ENCODE assay signal across 12 cellular contexts in the genomic region with DNA sequence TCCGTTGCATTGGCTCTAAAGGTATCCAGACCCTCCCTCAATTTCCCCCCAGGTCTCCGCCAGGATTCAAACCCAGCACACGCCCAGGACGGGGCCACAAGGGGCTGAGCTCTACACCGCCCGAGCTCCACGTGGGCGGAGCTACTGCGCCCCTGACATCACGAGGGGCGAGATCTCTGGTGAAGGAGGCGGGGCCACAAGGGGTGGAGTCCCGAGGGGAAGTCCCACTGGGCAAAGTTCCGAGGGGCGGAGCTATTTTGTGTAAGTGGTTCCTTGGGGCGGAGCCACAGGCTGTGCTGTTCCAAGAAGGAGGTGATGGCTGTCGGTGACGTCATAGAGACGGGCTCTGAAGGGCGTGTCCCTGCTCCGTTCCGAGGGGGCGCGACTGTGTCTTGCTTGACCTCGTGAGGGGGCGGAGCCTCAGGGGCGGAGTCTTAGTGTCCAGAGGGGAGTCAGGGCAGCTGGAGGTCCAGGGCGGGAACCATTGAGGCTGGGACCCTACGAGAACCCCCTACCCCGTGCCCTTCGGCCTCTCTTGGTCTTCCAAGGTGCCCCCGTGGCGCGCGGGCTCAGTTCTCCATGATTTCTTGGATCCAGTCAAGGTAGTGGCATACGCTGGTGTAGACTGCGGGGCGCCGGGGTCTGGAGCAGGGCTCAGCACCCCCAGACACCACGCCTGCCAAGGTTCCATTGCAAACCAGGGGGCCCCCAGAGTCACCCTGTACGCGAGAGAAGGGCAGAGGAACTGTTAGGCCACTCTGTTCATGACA. TPM values are rescaled to one million over a fixed set of nuclear protein-coding genes. Genes with fewer than 3 reads are reported as not detected.
DNase-seq lines count a peak whose midpoint lies in the region; ATAC-seq, FAIRE-seq and TF ChIP-seq lines count a peak whose summit lies in the region.
"Had no signal": no experiment of that assay in that cellular context is flagged by ENCODE, and none has a peak within 500 bp of the region (broad histone marks: within the 10 kb centered on the region; RNA-seq: fewer than 3 reads in every experiment).

No MANE protein-coding gene starts in this region.

- H3K27ac ChIP-seq in K562 (ENCODE audit: extremely low read depth, low read depth, low read length) (peak overlapping the region; percentile 53; the same call in 1 of the 3 replicates), neural progenitor cell (no peak overlapping the region)
- H3K27ac ChIP-seq: coronary artery had no signal

- CTCF ChIA-PET in K562 (lab: Yijun Ruan, JAX; ENCODE audit: low intra/inter-chr PET ratio), result no interaction called here

- H3K36me3 Mint-ChIP-seq in neural progenitor cell, result no peaks in the 10 kb centered on the region

- DNase-seq in NCI-H1417 (lab: John Stamatoyannopoulos, UW), result peak in 2 of 3 experiments; percentile 9 to 14
- DNase-seq in NCI-H1417 treated with DMSO at 0.1 percent for 48 hours (lab: John Stamatoyannopoulos, UW), result no peak
- peak; percentile 2 for DNase-seq in LHCN-M2 (ENCODE audit: low read depth)
- peak; percentile 97 to 99 (median 98) for DNase-seq in K562 (ENCODE audit: extremely low read depth in 1 of 4, low spot score in 3 of 4)
- peak; percentile 74 for DNase-seq in neural progenitor cell (ENCODE audit: low spot score)
- no peak for DNase-seq in H54 (ENCODE audit: insufficient read length, low spot score)
- no peak for DNase-seq in GOT3 (lab: John Stamatoyannopoulos, UW)
- no peak for DNase-seq in Ammon's horn (ENCODE audit: low spot score)
- DNase-seq: T-helper 17 cell had no signal

- TF ChIP-seq CTCF in K562 (IDR thresholded peaks at IDR 0.05 in 2 of 3, conservative IDR thresholded peaks at IDR 0.05 in 1 of 3; ENCODE audit: insufficient read depth in 2 of 3, low read depth in 1 of 3, low read length in 3 of 3) (no peak), neural progenitor cell (IDR thresholded peaks at IDR 0.05) (no peak)

- H3K4me3 ChIP-seq in K562, result peak overlapping the region; percentile 26
- H3K4me3 ChIP-seq in neural progenitor cell, result no peak overlapping the region
- H3K4me3 ChIP-seq: coronary artery had no signal

- H3K4me2 ChIP-seq in K562 (ENCODE audit: insufficient read depth, low read length) (peak overlapping the region; percentile 88), neural progenitor cell (no peak overlapping the region)

- POLR2A ChIA-PET in K562 (lab: Yijun Ruan, JAX), result interaction anchor here (0.6 to 1.8 kb wide), 6 partner anchors 9 to 199 kb away, joined by 3 to 11 read pairs (median 4); partner anchors contain the start of gene CTU1

- ATAC-seq in K562, result peak; percentile 98
- ATAC-seq: T-helper 17 cell had no signal

- BruUV-seq in K562 (replicated peaks; lab: Mats Ljungman, UMichigan), result no TSS peak

- FAIRE-seq in K562 (lab: Jason Lieb, UNC), result peak; percentile 100
- FAIRE-seq in H54 (lab: Jason Lieb, UNC), result no peak
- FAIRE-seq: A204.1 had no signal

- no peaks in the 10 kb centered on the region for H3K79me2 ChIP-seq in K562 (ENCODE audit: control insufficient read depth, insufficient read depth, low read length)
- H3K79me2 ChIP-seq in neural progenitor cell (ENCODE audit: low read depth), result no peaks in the 10 kb centered on the region

- H4K20me1 ChIP-seq in K562 (replicated peaks; ENCODE audit: control insufficient read depth, insufficient read depth, low read length), result no peaks in the 10 kb centered on the region
- no peaks in the 10 kb centered on the region for H4K20me1 ChIP-seq in neural progenitor cell (ENCODE audit: low read depth)

- no peak overlapping the region for H3K4me3 Mint-ChIP-seq in neural progenitor cell
- H3K4me3 Mint-ChIP-seq: T-helper 17 cell had no signal

- H3K36me3 ChIP-seq in K562 (ENCODE audit: control insufficient read depth, insufficient read depth, low read length) (no peaks in the 10 kb centered on the region), neural progenitor cell (no peaks in the 10 kb centered on the region)

- 28% methylated on average over 42 of the region's 42 CpGs for WGBS in K562 (ENCODE audit: insufficient coverage, low coverage, missing lambda C conversion rate)

- TF ChIP-seq EP300 in K562 (IDR thresholded peaks at IDR 0.05; ENCODE audit: low read length), result no peak

- no peaks in the 10 kb centered on the region for H3F3A ChIP-seq in neural progenitor cell (ENCODE audit: low read depth)

- peak overlapping the region; percentile 53 to 87; a peak in 3 of 4 replicates for H3K9ac ChIP-seq in K562 (ENCODE audit: insufficient read depth in 1 of 2, low read depth in 2 of 2, low read length in 2 of 2)
- H3K9ac ChIP-seq in neural progenitor cell, result no peak overlapping the region

- H3K9me3 ChIP-seq in K562 (replicated peaks; ENCODE audit: control insufficient read depth, insufficient read depth, low read depth, low read length) (no peaks in the 10 kb centered on the region), neural progenitor cell (ENCODE audit: low read depth) (no peaks in the 10 kb centered on the region)

- H3K27ac Mint-ChIP-seq in neural progenitor cell, result no peak overlapping the region
- H3K27ac Mint-ChIP-seq: T-helper 17 cell had no signal

- TF ChIP-seq RAD21 in K562 (CRISPR knock-in tag; conservative IDR thresholded peaks at IDR 0.05 in 1 of 2, IDR thresholded peaks at IDR 0.05 in 1 of 2), result no peak

- peaks cover 19% of the 10 kb centered on the region for H3K27me3 Mint-ChIP-seq in neural progenitor cell (ENCODE audit: insufficient read depth, low read depth)

- H3K4me1 ChIP-seq in K562 (replicated peaks in 1 of 2; ENCODE audit: control insufficient read depth in 2 of 2, insufficient read depth in 2 of 2, low read length in 2 of 2), result peaks cover 19 to 32% of the 10 kb centered on the region in 2 experiments; a peak in 4 of 5 replicates
- peaks cover 11% of the 10 kb centered on the region for H3K4me1 ChIP-seq in neural progenitor cell

- no peaks in the 10 kb centered on the region for H3K9me1 ChIP-seq in K562 (ENCODE audit: control insufficient read depth, insufficient read depth, low read length)

- peak; percentile 60 for TF ChIP-seq POLR2A in K562 (conservative IDR thresholded peaks at IDR 0.05)
- no peak for TF ChIP-seq POLR2A in H54 (IDR thresholded peaks at IDR 0.05; ENCODE audit: low read depth, low read length)

- H3K27me3 ChIP-seq in K562 (ENCODE audit: control insufficient read depth in 2 of 2, insufficient read depth in 2 of 2, low read length in 2 of 2) (peaks cover 0 to 8% of the 10 kb centered on the region in 2 experiments; a peak in 2 of 5 replicates), neural progenitor cell (peaks cover 33% of the 10 kb centered on the region)

- H3K4me1 Mint-ChIP-seq in neural progenitor cell, result peaks cover 17% of the 10 kb centered on the region

- peak overlapping the region; percentile 97 for H2AFZ ChIP-seq in K562 (ENCODE audit: low read depth, low read length)
- no peak overlapping the region for H2AFZ ChIP-seq in neural progenitor cell (replicated peaks)

- intact Hi-C loops in K562 (cut with micrococcal nuclease), result no loop called here

- H3K9me3 Mint-ChIP-seq in neural progenitor cell, result no peaks in the 10 kb centered on the region

- in situ Hi-C loops in K562 (cut with MboI), result no loop called here

RNA-seq across cellular contexts. Expression of gene KLK8, which starts 1.3 kb away (rescaled TPM):
- total RNA-seq in LHCN-M2 (2014; rRNA removed) (not detected in 2 replicates), K562 (2014; rRNA removed) (0.45 TPM in 1 of 2 replicates, not detected in the other), K562 (2014; rRNA removed; fragmentation: Illumina TruSeq; extraction: Trizol) (0.40 TPM in 1 of 2 replicates, not detected in the other), K562 (2015; rRNA removed; fragmentation: Illumina TruSeq; extraction: Trizol) (0.41 and 0.76 TPM in 2 replicates), K562 (2021) (1.4 TPM in 2 replicates), neural progenitor cell (ENCODE audit: low replicate concordance) (0.46 TPM in 1 of 2 replicates, not detected in the other)
- polyA plus RNA-seq in LHCN-M2 (2012), result not detected
- total RNA-seq in K562 (2011; cell fraction: chromatin; rRNA removed; ENCODE audit: low replicate concordance), result 0.93 TPM in 1 of 2 replicates, not detected in the other
- 0.66 and 2.2 TPM in 2 replicates for total RNA-seq in K562 (2011; cell fraction: nucleolus; rRNA removed)
- 1.2 and 3.7 TPM in 2 replicates for total RNA-seq in K562 (2011; cell fraction: nucleoplasm; rRNA removed)
- polyA plus RNA-seq in K562 (2011; rRNA removed) (0.62 and 0.79 TPM in 2 replicates), K562 (2014; fragmentation: Illumina TruSeq; extraction: Trizol) (0.44 and 0.49 TPM in 2 replicates), K562 (2014; fragmentation: Nextera tagmentation; extraction: Ambion mirVana) (1 to 10 TPM in 1 of 2 experiments, under 1 TPM in 1; 0.37 to 1.7 TPM), K562 (2014; rRNA removed) (1.1 and 1.4 TPM in 2 replicates)
- polyA plus RNA-seq in K562 (2011; cell fraction: cytosol; rRNA removed), result 0.65 and 1.9 TPM in 2 replicates
- 0.72 and 2.0 TPM in 2 replicates for polyA plus RNA-seq in K562 (2011; cell fraction: nucleus; rRNA removed)
- 1.6 and 3.0 TPM in 2 replicates for polyA plus RNA-seq in K562 (2012)
- polyA minus RNA-seq in K562 (2011; rRNA and poly(A)+ RNA removed), result not detected in 2 replicates
- polyA minus RNA-seq in K562 (2011; cell fraction: cytosol; rRNA and poly(A)+ RNA removed), result not detected in 2 replicates
- 0.67 TPM in 1 of 2 replicates, not detected in the other for polyA minus RNA-seq in K562 (2011; cell fraction: nucleus; rRNA and poly(A)+ RNA removed)
- total RNA-seq: mononuclear cell, T-helper 17 cell had no signal

RNA-seq across cellular contexts. Expression of gene KLK10, which starts 16.8 kb away (rescaled TPM):
- total RNA-seq in LHCN-M2 (2014; rRNA removed) (not detected in 2 replicates), K562 (2014; rRNA removed) (not detected in 2 replicates), K562 (2014; rRNA removed; fragmentation: Illumina TruSeq; extraction: Trizol) (not detected in 2 replicates), K562 (2015; rRNA removed; fragmentation: Illumina TruSeq; extraction: Trizol) (not detected in 2 replicates), K562 (2021) (0.11 TPM in 1 of 2 replicates, not detected in the other), neural progenitor cell (ENCODE audit: low replicate concordance) (1.9 TPM in 1 of 2 replicates, not detected in the other)
- polyA plus RNA-seq in LHCN-M2 (2012), result not detected
- not detected in 2 replicates for total RNA-seq in K562 (2011; cell fraction: chromatin; rRNA removed; ENCODE audit: low replicate concordance)
- total RNA-seq in K562 (2011; cell fraction: nucleolus; rRNA removed), result not detected in 2 replicates
- total RNA-seq in K562 (2011; cell fraction: nucleoplasm; rRNA removed), result 0.46 TPM in 1 of 2 replicates, not detected in the other
- polyA plus RNA-seq in K562 (2011; rRNA removed) (not detected in 2 replicates), K562 (2014; fragmentation: Illumina TruSeq; extraction: Trizol) (not detected in 2 replicates), K562 (2014; fragmentation: Nextera tagmentation; extraction: Ambion mirVana) (not detected), K562 (2014; rRNA removed) (not detected in 2 replicates)
- polyA plus RNA-seq in K562 (2011; cell fraction: cytosol; rRNA removed), result 0.18 TPM in 1 of 2 replicates, not detected in the other
- polyA plus RNA-seq in K562 (2011; cell fraction: nucleus; rRNA removed), result not detected in 2 replicates
- polyA plus RNA-seq in K562 (2012), result 0.03 and 0.08 TPM in 2 replicates
- polyA minus RNA-seq in K562 (2011; rRNA and poly(A)+ RNA removed), result not detected in 2 replicates
- polyA minus RNA-seq in K562 (2011; cell fraction: cytosol; rRNA and poly(A)+ RNA removed), result not detected in 2 replicates
- not detected in 2 replicates for polyA minus RNA-seq in K562 (2011; cell fraction: nucleus; rRNA and poly(A)+ RNA removed)
- total RNA-seq: mononuclear cell, T-helper 17 cell had no signal

RNA-seq across cellular contexts. Expression of gene KLK7, which starts 19.0 kb away (rescaled TPM):
- total RNA-seq in LHCN-M2 (2014; rRNA removed), result not detected in 2 replicates
- polyA plus RNA-seq in LHCN-M2 (2012), result not detected
- not detected in 2 replicates for total RNA-seq in K562 (2011; cell fraction: chromatin; rRNA removed; ENCODE audit: low replicate concordance)
- total RNA-seq in K562 (2011; cell fraction: nucleolus; rRNA removed), result not detected in 2 replicates
- not detected in 2 replicates for total RNA-seq in K562 (2011; cell fraction: nucleoplasm; rRNA removed)
- total RNA-seq in K562 (2014; rRNA removed), result not detected in 2 replicates
- total RNA-seq in K562 (2014; rRNA removed; fragmentation: Illumina TruSeq; extraction: Trizol), result not detected in 2 replicates
- total RNA-seq in K562 (2015; rRNA removed; fragmentation: Illumina TruSeq; extraction: Trizol), result not detected in 2 replicates
- not detected in 2 replicates for total RNA-seq in K562 (2021)
- not detected in 2 replicates for polyA plus RNA-seq in K562 (2011; rRNA removed)
- 0.06 TPM in 1 of 2 replicates, not detected in the other for polyA plus RNA-seq in K562 (2011; cell fraction: cytosol; rRNA removed)
- not detected in 2 replicates for polyA plus RNA-seq in K562 (2011; cell fraction: nucleus; rRNA removed)
- 0.08 TPM in 1 of 2 replicates, not detected in the other for polyA plus RNA-seq in K562 (2012)
- polyA plus RNA-seq in K562 (2014; fragmentation: Illumina TruSeq; extraction: Trizol), result not detected in 2 replicates
- polyA plus RNA-seq in K562 (2014; fragmentation: Nextera tagmentation; extraction: Ambion mirVana), result under 1 TPM in 1 of 2 experiments, not detected in 1; 0.03 TPM
- polyA plus RNA-seq in K562 (2014; rRNA removed), result not detected in 2 replicates
- not detected in 2 replicates for polyA minus RNA-seq in K562 (2011; rRNA and poly(A)+ RNA removed)
- not detected in 2 replicates for polyA minus RNA-seq in K562 (2011; cell fraction: cytosol; rRNA and poly(A)+ RNA removed)
- polyA minus RNA-seq in K562 (2011; cell fraction: nucleus; rRNA and poly(A)+ RNA removed), result not detected in 2 replicates
- total RNA-seq in neural progenitor cell (ENCODE audit: low replicate concordance), result 0.28 and 0.36 TPM in 2 replicates
- total RNA-seq: mononuclear cell, T-helper 17 cell had no signal

RNA-seq across cellular contexts. Expression of gene KLK11, which starts 23.7 kb away (rescaled TPM):
- total RNA-seq in LHCN-M2 (2014; rRNA removed) (not detected in 2 replicates), K562 (2014; rRNA removed) (not detected in 2 replicates), K562 (2014; rRNA removed; fragmentation: Illumina TruSeq; extraction: Trizol) (not detected in 2 replicates), K562 (2015; rRNA removed; fragmentation: Illumina TruSeq; extraction: Trizol) (not detected in 2 replicates), K562 (2021) (not detected in 2 replicates), neural progenitor cell (ENCODE audit: low replicate concordance) (not detected in 2 replicates)
- polyA plus RNA-seq in LHCN-M2 (2012), result not detected
- total RNA-seq in K562 (2011; cell fraction: chromatin; rRNA removed; ENCODE audit: low replicate concordance), result not detected in 2 replicates
- not detected in 2 replicates for total RNA-seq in K562 (2011; cell fraction: nucleolus; rRNA removed)
- total RNA-seq in K562 (2011; cell fraction: nucleoplasm; rRNA removed), result not detected in 2 replicates
- polyA plus RNA-seq in K562 (2011; rRNA removed) (not detected in 2 replicates), K562 (2014; fragmentation: Illumina TruSeq; extraction: Trizol) (not detected in 2 replicates), K562 (2014; fragmentation: Nextera tagmentation; extraction: Ambion mirVana) (not detected), K562 (2014; rRNA removed) (not detected in 2 replicates)
- polyA plus RNA-seq in K562 (2011; cell fraction: cytosol; rRNA removed), result not detected in 2 replicates
- not detected in 2 replicates for polyA plus RNA-seq in K562 (2011; cell fraction: nucleus; rRNA removed)
- not detected in 2 replicates for polyA plus RNA-seq in K562 (2012)
- polyA minus RNA-seq in K562 (2011; rRNA and poly(A)+ RNA removed), result not detected in 2 replicates
- polyA minus RNA-seq in K562 (2011; cell fraction: cytosol; rRNA and poly(A)+ RNA removed), result not detected in 2 replicates
- not detected in 2 replicates for polyA minus RNA-seq in K562 (2011; cell fraction: nucleus; rRNA and poly(A)+ RNA removed)
- total RNA-seq: mononuclear cell, T-helper 17 cell had no signal

RNA-seq across cellular contexts. Expression of gene KLK12, which starts 32.1 kb away (rescaled TPM):
- total RNA-seq in LHCN-M2 (2014; rRNA removed), result not detected in 2 replicates
- polyA plus RNA-seq in LHCN-M2 (2012), result not detected
- not detected in 2 replicates for total RNA-seq in K562 (2011; cell fraction: chromatin; rRNA removed; ENCODE audit: low replicate concordance)
- not detected in 2 replicates for total RNA-seq in K562 (2011; cell fraction: nucleolus; rRNA removed)
- total RNA-seq in K562 (2011; cell fraction: nucleoplasm; rRNA removed), result not detected in 2 replicates
- total RNA-seq in K562 (2014; rRNA removed), result not detected in 2 replicates
- total RNA-seq in K562 (2014; rRNA removed; fragmentation: Illumina TruSeq; extraction: Trizol), result not detected in 2 replicates
- not detected in 2 replicates for total RNA-seq in K562 (2015; rRNA removed; fragmentation: Illumina TruSeq; extraction: Trizol)
- not detected in 2 replicates for total RNA-seq in K562 (2021)
- polyA plus RNA-seq in K562 (2011; rRNA removed), result not detected in 2 replicates
- not detected in 2 replicates for polyA plus RNA-seq in K562 (2011; cell fraction: cytosol; rRNA removed)
- polyA plus RNA-seq in K562 (2011; cell fraction: nucleus; rRNA removed), result not detected in 2 replicates
- not detected in 2 replicates for polyA plus RNA-seq in K562 (2012)
- not detected in 2 replicates for polyA plus RNA-seq in K562 (2014; fragmentation: Illumina TruSeq; extraction: Trizol)
- not detected for polyA plus RNA-seq in K562 (2014; fragmentation: Nextera tagmentation; extraction: Ambion mirVana)
- not detected in 2 replicates for polyA plus RNA-seq in K562 (2014; rRNA removed)
- not detected in 2 replicates for polyA minus RNA-seq in K562 (2011; rRNA and poly(A)+ RNA removed)
- not detected in 2 replicates for polyA minus RNA-seq in K562 (2011; cell fraction: cytosol; rRNA and poly(A)+ RNA removed)
- not detected in 2 replicates for polyA minus RNA-seq in K562 (2011; cell fraction: nucleus; rRNA and poly(A)+ RNA removed)
- total RNA-seq in neural progenitor cell (ENCODE audit: low replicate concordance), result not detected in 2 replicates
- total RNA-seq: mononuclear cell, T-helper 17 cell had no signal

Comparison
In these comparisons a context has a peak if more than half of its experiments do, and no peak if none do; other contexts are left out.
1. DNase-seq: peak in NCI-H1417 (2 of 3), LHCN-M2 (single experiment), K562 (4 of 4) and neural progenitor cell (single experiment); none in NCI-H1417 treated with DMSO at 0.1 percent for 48 hours (single experiment), H54 (single experiment), GOT3 (single experiment) and Ammon's horn (single experiment).